12 cellular contexts compared by ENCODE assay signal in genomic region chr17:78252701-78253635, GRCh38. TPM values are rescaled to one million over a fixed set of nuclear protein-coding genes. Genes with fewer than 3 reads are reported as not detected.
DNase-seq lines count a peak whose midpoint lies in the region; ATAC-seq, FAIRE-seq and TF ChIP-seq lines count a peak whose summit lies in the region.
"Had no signal": no experiment of that assay in that cellular context is flagged by ENCODE, and none has a peak within 500 bp of the region (broad histone marks: within the 10 kb centered on the region; RNA-seq: fewer than 3 reads in every experiment).

No MANE protein-coding gene starts in this region.

- H2BK15ac ChIP-seq in mesendoderm (replicated peaks; ENCODE audit: low read depth) = no peak overlapping the region

- H3K4me2 ChIP-seq in BLaER1 (peak overlapping the region; percentile 95), GM23248 (ENCODE audit: unreplicated experiment) (no peak overlapping the region), mesendoderm (ENCODE audit: low read length) (no peak overlapping the region)

- POLR2A ChIA-PET in activated CD4-positive, alpha-beta memory T cell treated with anti-CD3 and anti-CD28 coated beads, Interleukin-2, amount 10 ng/mL, durations not matched to agents 7 days and 5 days (lab: Charles Lee) = interaction anchor here (1.0 to 1.3 kb wide), 2 partner anchors 90 to 234 kb away, joined by 3 to 5 read pairs; no protein-coding TSS in a partner anchor

- H3K56ac ChIP-seq in mesendoderm (ENCODE audit: low read length) = peak overlapping the region; percentile 53

- CTCF ChIA-PET in activated CD4-positive, alpha-beta memory T cell treated with anti-CD3 and anti-CD28 coated beads, Interleukin-2, amount 10 ng/mL, durations not matched to agents 7 days and 5 days (lab: Charles Lee) = interaction anchor here (0.7 to 3.8 kb wide), 6 partner anchors 35 to 169 kb away, joined by 3 to 25 read pairs (median 18); no protein-coding TSS in a partner anchor

- H3K23ac ChIP-seq in mesendoderm (ENCODE audit: low read length) = peak overlapping the region; percentile 12

- no peaks in the 10 kb centered on the region for H3K9me2 ChIP-seq in GM23248 (ENCODE audit: insufficient read depth)

- no peak overlapping the region for H2BK120ac ChIP-seq in mesendoderm (ENCODE audit: low read depth, low read length)

- no peaks in the 10 kb centered on the region for H3K9me3 ChIP-seq in BLaER1
- H3K9me3 ChIP-seq in GM23248 (ENCODE audit: low read depth) = no peaks in the 10 kb centered on the region
- H3K9me3 ChIP-seq in small intestine (ENCODE audit: control insufficient read depth, low read depth) = no peaks in the 10 kb centered on the region
- H3K9me3 ChIP-seq: adrenal gland, mucosa of descending colon had no signal

- no peak overlapping the region for H3K9ac ChIP-seq in BLaER1
- H3K9ac ChIP-seq in GM23248 = no peak overlapping the region
- peak overlapping the region; percentile 25 for H3K9ac ChIP-seq in mesendoderm (ENCODE audit: low read length)

- H3K79me1 ChIP-seq in mesendoderm (ENCODE audit: low read length) = no peaks in the 10 kb centered on the region

- H3K4me1 ChIP-seq in BLaER1 (peaks cover 69% of the 10 kb centered on the region), GM23248 (ENCODE audit: insufficient read depth) (0 out of 2 replicates have a peak, but pooled peaks cover 3% of the 10 kb centered on the region), mesendoderm (ENCODE audit: control insufficient read depth, low read depth, low read length) (peaks cover 10% of the 10 kb centered on the region), small intestine (ENCODE audit: control insufficient read depth in 2 of 2, insufficient read depth in 1 of 2, low read depth in 1 of 2, low read length in 1 of 2) (peaks cover 4% of the 10 kb centered on the region in 2 donors)

- TF ChIP-seq CTCF in GM13977 (IDR thresholded peaks at IDR 0.05; ENCODE audit: extremely low read depth, insufficient read depth, missing control alignments) = no peak

- in situ Hi-C loops in GM23248 (cut with MboI) = no loop called here
- in situ Hi-C loops in GM13977 (cut with MboI; ENCODE audit: low pct_unique_long_range_greater_than_20kb, low sequenced_read_pairs, unreplicated experiment) = no loop called here

- H3K4me3 ChIP-seq in BLaER1 = no peak overlapping the region
- H3K4me3 ChIP-seq in GM23248 = no peak overlapping the region
- H3K4me3 ChIP-seq in mesendoderm (ENCODE audit: low read length) = no peak overlapping the region
- H3K4me3 ChIP-seq in small intestine (ENCODE audit: low read depth in 1 of 2, low read length in 2 of 2) = no peak overlapping the region

- H3K18ac ChIP-seq in mesendoderm (ENCODE audit: low read length) = no peak overlapping the region

- H3K4me3 Mint-ChIP-seq in activated CD4-positive, alpha-beta memory T cell treated with anti-CD3 and anti-CD28 coated beads, Interleukin-2, amount 10 ng/mL, durations not matched to agents 7 days and 5 days = peak overlapping the region; percentile 75

- H3K27ac Mint-ChIP-seq in activated CD4-positive, alpha-beta memory T cell treated with anti-CD3 and anti-CD28 coated beads, Interleukin-2, amount 10 ng/mL, durations not matched to agents 7 days and 5 days = peak overlapping the region; percentile 79

- H3K27ac ChIP-seq in BLaER1 (no peak overlapping the region), GM23248 (no peak overlapping the region), mesendoderm (ENCODE audit: low read depth, low read length) (no peak overlapping the region), small intestine (ENCODE audit: low read depth in 1 of 2, low read length in 1 of 2) (no peak overlapping the region)

- no peak overlapping the region for H2AFZ ChIP-seq in GM23248

- no peaks in the 10 kb centered on the region for H3K36me3 Mint-ChIP-seq in activated CD4-positive, alpha-beta memory T cell treated with anti-CD3 and anti-CD28 coated beads, Interleukin-2, amount 10 ng/mL, durations not matched to agents 7 days and 5 days (ENCODE audit: low read depth)

- 69 to 73% methylated on average over 15 of the region's 15 CpGs for WGBS in GM23248 (ENCODE audit: low coverage in 1 of 2, low lambda C conversion rate in 2 of 2, missing lambda C conversion rate in 2 of 2), 2 experiments
- WGBS in mesendoderm (ENCODE audit: extremely low coverage, insufficient coverage, low lambda C conversion rate) = no CpG with 5 or more reads among the region's 15 CpGs
- WGBS in small intestine, 3 donors = 73 to 77% (median 76%) methylated on average over 15 of the region's 15 CpGs

- DNase-seq in GM23248 (peak; percentile 8), mesendoderm (no peak), OCI-M1 (lab: John Stamatoyannopoulos, UW) (no peak), GM13977 (ENCODE audit: low spot score) (no peak), small intestine (no peak)
- DNase-seq in activated CD4-positive, alpha-beta memory T cell treated with anti-CD3 and anti-CD28 coated beads, Interleukin-2, amount 10 ng/mL, durations not matched to agents 7 days and 5 days = no peak
- DNase-seq: NCI-H1436 treated with DMSO at 0.1 percent for 48 hours; stimulated activated CD4-positive, alpha-beta T cell treated with anti-CD3 and anti-CD28 coated beads, Interleukin-12 subunit alpha, Interleukin-12 subunit beta, amount 100 ng/mL, for 4 hours had no signal

- H3K79me2 ChIP-seq in GM23248 (ENCODE audit: insufficient read depth) = no peaks in the 10 kb centered on the region
- H3K79me2 ChIP-seq in mesendoderm (ENCODE audit: control insufficient read depth, insufficient read depth, low read length) = no peaks in the 10 kb centered on the region

- H2AK5ac ChIP-seq in mesendoderm (ENCODE audit: low read length) = no peak overlapping the region

- peaks cover 10% of the 10 kb centered on the region; the same call in 1 of the 2 replicates for H3K27me3 ChIP-seq in BLaER1
- H3K27me3 ChIP-seq in GM23248 (replicated peaks; ENCODE audit: insufficient read depth) = no peaks in the 10 kb centered on the region
- no peaks in the 10 kb centered on the region for H3K27me3 ChIP-seq in mesendoderm (ENCODE audit: insufficient read depth, low read length, poor library complexity)
- H3K27me3 ChIP-seq in small intestine (ENCODE audit: control insufficient read depth in 2 of 2, insufficient read depth in 2 of 2, low read length in 2 of 2) = no peaks in the 10 kb centered on the region
- H3K27me3 ChIP-seq: adrenal gland had no signal

- no peak overlapping the region for H4K5ac ChIP-seq in mesendoderm (ENCODE audit: low read length)

- H4K8ac ChIP-seq in mesendoderm (ENCODE audit: low read depth, low read length) = no peak overlapping the region

- H4K20me1 ChIP-seq in BLaER1 (no peaks in the 10 kb centered on the region), GM23248 (ENCODE audit: insufficient read depth) (no peaks in the 10 kb centered on the region)

- no peak for FAIRE-seq in small intestine (lab: Jason Lieb, UNC)

- no peaks in the 10 kb centered on the region for H3K9me3 Mint-ChIP-seq in activated CD4-positive, alpha-beta memory T cell treated with anti-CD3 and anti-CD28 coated beads, Interleukin-2, amount 10 ng/mL, durations not matched to agents 7 days and 5 days

- peaks cover 61% of the 10 kb centered on the region for H3K4me1 Mint-ChIP-seq in activated CD4-positive, alpha-beta memory T cell treated with anti-CD3 and anti-CD28 coated beads, Interleukin-2, amount 10 ng/mL, durations not matched to agents 7 days and 5 days

- H3K36me3 ChIP-seq in BLaER1 (no peaks in the 10 kb centered on the region), GM23248 (ENCODE audit: low read depth) (no peaks in the 10 kb centered on the region), mesendoderm (ENCODE audit: control insufficient read depth, insufficient read depth, low read length) (no peaks in the 10 kb centered on the region), small intestine (ENCODE audit: control insufficient read depth in 2 of 2, insufficient read depth in 2 of 2, low read length in 2 of 2) (no peaks in the 10 kb centered on the region)
- H3K36me3 ChIP-seq: adrenal gland had no signal

- H3F3A ChIP-seq in GM23248 (ENCODE audit: insufficient read depth) = no peaks in the 10 kb centered on the region

- H3K4ac ChIP-seq in mesendoderm (ENCODE audit: low read depth, low read length) = no peak overlapping the region

- no peak for ATAC-seq in GM18498 (IDR thresholded peaks at IDR 0.05; ENCODE audit: unreplicated experiment)

- no peak overlapping the region for H2BK5ac ChIP-seq in mesendoderm (ENCODE audit: low read length)

- H3K27me3 Mint-ChIP-seq in activated CD4-positive, alpha-beta memory T cell treated with anti-CD3 and anti-CD28 coated beads, Interleukin-2, amount 10 ng/mL, durations not matched to agents 7 days and 5 days = no peaks in the 10 kb centered on the region

RNA-seq across cellular contexts. Expression of gene TMEM235, which starts 21.5 kb away (rescaled TPM):
- total RNA-seq in GM23248 (2014; rRNA removed; shearing (Covaris generic)) = not detected in 2 replicates
- not detected in 2 replicates for polyA plus RNA-seq in GM23248 (2016; fragmentation: Nextera tagmentation; extraction: Ambion mirVana)
- not detected for total RNA-seq in activated CD4-positive, alpha-beta memory T cell treated with anti-CD3 and anti-CD28 coated beads, Interleukin-2, amount 10 ng/mL, durations not matched to agents 7 days and 5 days
- not detected for polyA plus RNA-seq in mesendoderm (2013, experiment 1 of 2)
- polyA plus RNA-seq in mesendoderm (2013, experiment 2 of 2) = not detected
- not detected for polyA plus RNA-seq in small intestine
- total RNA-seq: adrenal gland, mucosa of descending colon had no signal

RNA-seq across cellular contexts. Expression of gene BIRC5, which starts 38.9 kb away (rescaled TPM):
- total RNA-seq in GM23248 (2014; rRNA removed; shearing (Covaris generic)) = 30.9 and 32.5 TPM in 2 replicates
- 42.3 and 44.4 TPM in 2 replicates for polyA plus RNA-seq in GM23248 (2016; fragmentation: Nextera tagmentation; extraction: Ambion mirVana)
- total RNA-seq in activated CD4-positive, alpha-beta memory T cell treated with anti-CD3 and anti-CD28 coated beads, Interleukin-2, amount 10 ng/mL, durations not matched to agents 7 days and 5 days = 10 to 100 TPM; 86.1 to 86.5 TPM
- 69.7 TPM for polyA plus RNA-seq in mesendoderm (2013, experiment 1 of 2)
- 68.0 TPM for polyA plus RNA-seq in mesendoderm (2013, experiment 2 of 2)
- 10 to 100 TPM in 1 of 3 donors, 1 to 10 TPM in 2; 2.2 to 40.6 (median 4.0) TPM for polyA plus RNA-seq in small intestine
